32 cellular contexts compared by ENCODE assay signal in genomic region chr18:42956287-42956686, GRCh38.
"Had no signal": no experiment of that assay in that cellular context is flagged by ENCODE, and none has a peak within 500 bp of the region (broad histone marks: within the 10 kb centered on the region; RNA-seq: fewer than 3 reads in every experiment).

No MANE protein-coding gene starts in this region.

- H3K27me3 ChIP-seq: adrenal gland, ascending aorta, breast epithelium, cardiac muscle cell, colonic mucosa had no signal

- H3K36me3 ChIP-seq: adrenal gland, ascending aorta, breast epithelium, cardiac muscle cell, colonic mucosa had no signal

- H3K9me3 Mint-ChIP-seq: activated CD4-positive, alpha-beta T cell treated with anti-CD3 and anti-CD28 coated beads, Interleukin-2, amount 10 ng/mL, durations not matched to agents 24 days and 14 days; activated naive CD4-positive, alpha-beta T cell treated with anti-CD3 and anti-CD28 coated beads, Interleukin-2, amount 50 U/mL, for 24 hours; activated T-helper 1 cell treated with anti-CD3 and anti-CD28 coated beads, Interleukin-12 subunit alpha, Interleukin-12 subunit beta, Interleukin-2, Interleukin-4 antibody, amounts not matched to agents 30 ng/mL and 10 ng/mL and 1 ng/mL, durations not matched to agents 14 hours and 24 hours and 36 hours; brain had no signal

- H3K9me3 ChIP-seq: adrenal gland, ascending aorta, breast epithelium, colonic mucosa had no signal

- H3K27ac Mint-ChIP-seq: activated CD4-positive, alpha-beta memory T cell treated with anti-CD3 and anti-CD28 coated beads for 36 hours; activated CD4-positive, alpha-beta T cell treated with anti-CD3 and anti-CD28 coated beads for 36 hours; activated CD4-positive, alpha-beta T cell treated with anti-CD3 and anti-CD28 coated beads, Interleukin-2, amount 10 ng/mL, durations not matched to agents 24 days and 14 days; activated CD8-positive, alpha-beta memory T cell treated with anti-CD3 and anti-CD28 coated beads, Interleukin-2, amount 10 ng/mL, durations not matched to agents 7 days and 5 days; activated CD8-positive, alpha-beta T cell treated with anti-CD3 and anti-CD28 coated beads, Interleukin-2, amount 10 ng/mL, durations not matched to agents 7 days and 5 days; activated naive CD4-positive, alpha-beta T cell treated with anti-CD3 and anti-CD28 coated beads for 36 hours; activated naive CD4-positive, alpha-beta T cell treated with anti-CD3 and anti-CD28 coated beads, Interleukin-2, amount 50 U/mL, for 24 hours; activated naive CD8-positive, alpha-beta T cell treated with anti-CD3 and anti-CD28 coated beads for 36 hours; activated naive CD8-positive, alpha-beta T cell treated with anti-CD3 and anti-CD28 coated beads, Interleukin-2, amount 50 U/mL, for 24 hours; activated T-helper 1 cell treated with anti-CD3 and anti-CD28 coated beads, Interleukin-12 subunit alpha, Interleukin-12 subunit beta, Interleukin-2, Interleukin-4 antibody, amounts not matched to agents 30 ng/mL and 10 ng/mL and 1 ng/mL, durations not matched to agents 14 hours and 24 hours and 36 hours; activated T-helper 2 cell treated with anti-CD3 and anti-CD28 coated beads, Interferon-gamma antibody, Interleukin-2, Interleukin-4, amounts not matched to agents 10 μg/mL and 5 μg/mL and 100 μg/mL, durations not matched to agents 14 hours and 24 hours and 36 hours; brain; T-helper 17 cell; T-helper 2 cell treated with Interferon-gamma antibody and Interleukin-4, amounts not matched to agents 5 μg/mL and 100 μg/mL, for 36 hours had no signal

- DNase-seq: activated CD4-positive, alpha-beta memory T cell treated with anti-CD3 and anti-CD28 coated beads for 36 hours; activated CD4-positive, alpha-beta T cell treated with anti-CD3 and anti-CD28 coated beads for 36 hours; activated CD4-positive, alpha-beta T cell treated with anti-CD3 and anti-CD28 coated beads, Interleukin-2, amount 10 ng/mL, durations not matched to agents 24 days and 14 days; activated CD4-positive, CD25-positive, alpha-beta regulatory T cell; activated CD4-positive, CD25-positive, alpha-beta regulatory T cell treated with anti-CD3 and anti-CD28 coated beads, Interleukin-2, amount 50 U/mL, for 72 hours; activated CD8-positive, alpha-beta memory T cell treated with anti-CD3 and anti-CD28 coated beads, Interleukin-2, amount 10 ng/mL, durations not matched to agents 7 days and 5 days; activated CD8-positive, alpha-beta memory T cell treated with anti-CD3 and anti-CD28 coated beads, Interleukin-2, amount 50 U/mL, for 4 hours; activated CD8-positive, alpha-beta T cell treated with anti-CD3 and anti-CD28 coated beads, Interleukin-2, amount 10 ng/mL, durations not matched to agents 7 days and 5 days; activated effector memory CD4-positive, alpha-beta T cell treated with anti-CD3 and anti-CD28 coated beads, Interleukin-2, amount 50 U/mL, for 16 hours; activated naive CD4-positive, alpha-beta T cell treated with anti-CD3 and anti-CD28 coated beads for 36 hours; activated naive CD8-positive, alpha-beta T cell treated with anti-CD3 and anti-CD28 coated beads for 36 hours; activated naive CD8-positive, alpha-beta T cell treated with anti-CD3 and anti-CD28 coated beads, Interleukin-2, amount 50 U/mL, for 24 hours; activated T-cell treated with anti-CD3 and anti-CD28 coated beads, Interleukin-2, amount 50 U/mL, for 1 hour; activated T-cell treated with anti-CD3 and anti-CD28 coated beads, Interleukin-2, amount 50 U/mL, for 48 hours; adrenal gland; central memory CD4-positive, alpha-beta T cell; cerebellar nuclear complex; colonic mucosa; effector CD8-positive, alpha-beta T cell; foreskin fibroblast; T-helper 1 cell; T-helper 17 cell; T1000 had no signal

- H3K4me1 ChIP-seq: adrenal gland, ascending aorta, breast epithelium, colonic mucosa had no signal

- H3K36me3 Mint-ChIP-seq: activated CD4-positive, alpha-beta memory T cell treated with anti-CD3 and anti-CD28 coated beads for 36 hours; activated CD8-positive, alpha-beta memory T cell treated with anti-CD3 and anti-CD28 coated beads, Interleukin-2, amount 10 ng/mL, durations not matched to agents 7 days and 5 days; activated naive CD4-positive, alpha-beta T cell treated with anti-CD3 and anti-CD28 coated beads, Interleukin-2, amount 50 U/mL, for 24 hours; activated naive CD8-positive, alpha-beta T cell treated with anti-CD3 and anti-CD28 coated beads for 36 hours; brain had no signal

- H3K27me3 Mint-ChIP-seq: activated CD4-positive, alpha-beta memory T cell treated with anti-CD3 and anti-CD28 coated beads for 36 hours; activated CD4-positive, alpha-beta T cell treated with anti-CD3 and anti-CD28 coated beads for 36 hours; activated CD4-positive, alpha-beta T cell treated with anti-CD3 and anti-CD28 coated beads, Interleukin-2, amount 10 ng/mL, durations not matched to agents 24 days and 14 days; activated CD8-positive, alpha-beta memory T cell treated with anti-CD3 and anti-CD28 coated beads, Interleukin-2, amount 10 ng/mL, durations not matched to agents 7 days and 5 days; activated naive CD4-positive, alpha-beta T cell treated with anti-CD3 and anti-CD28 coated beads, Interleukin-2, amount 50 U/mL, for 24 hours; activated naive CD8-positive, alpha-beta T cell treated with anti-CD3 and anti-CD28 coated beads for 36 hours; activated naive CD8-positive, alpha-beta T cell treated with anti-CD3 and anti-CD28 coated beads, Interleukin-2, amount 50 U/mL, for 24 hours; brain; T-helper 17 cell had no signal

- H3K4me3 Mint-ChIP-seq: activated CD4-positive, alpha-beta memory T cell treated with anti-CD3 and anti-CD28 coated beads for 36 hours; activated CD4-positive, alpha-beta T cell treated with anti-CD3 and anti-CD28 coated beads for 36 hours; activated CD4-positive, alpha-beta T cell treated with anti-CD3 and anti-CD28 coated beads, Interleukin-2, amount 10 ng/mL, durations not matched to agents 24 days and 14 days; activated CD8-positive, alpha-beta memory T cell treated with anti-CD3 and anti-CD28 coated beads, Interleukin-2, amount 10 ng/mL, durations not matched to agents 7 days and 5 days; activated CD8-positive, alpha-beta T cell treated with anti-CD3 and anti-CD28 coated beads, Interleukin-2, amount 10 ng/mL, durations not matched to agents 7 days and 5 days; activated naive CD4-positive, alpha-beta T cell treated with anti-CD3 and anti-CD28 coated beads for 36 hours; activated naive CD4-positive, alpha-beta T cell treated with anti-CD3 and anti-CD28 coated beads, Interleukin-2, amount 50 U/mL, for 24 hours; activated naive CD8-positive, alpha-beta T cell treated with anti-CD3 and anti-CD28 coated beads for 36 hours; activated naive CD8-positive, alpha-beta T cell treated with anti-CD3 and anti-CD28 coated beads, Interleukin-2, amount 50 U/mL, for 24 hours; activated T-helper 1 cell treated with anti-CD3 and anti-CD28 coated beads, Interleukin-12 subunit alpha, Interleukin-12 subunit beta, Interleukin-2, Interleukin-4 antibody, amounts not matched to agents 30 ng/mL and 10 ng/mL and 1 ng/mL, durations not matched to agents 14 hours and 24 hours and 36 hours; brain; T-helper 17 cell; T-helper 2 cell treated with Interferon-gamma antibody and Interleukin-4, amounts not matched to agents 5 μg/mL and 100 μg/mL, for 36 hours had no signal

- H3K4me3 ChIP-seq: adrenal gland, ascending aorta, breast epithelium, cardiac muscle cell, colonic mucosa had no signal

- H3K27ac ChIP-seq: adrenal gland, ascending aorta, breast epithelium, cardiac muscle cell, colonic mucosa had no signal

- ATAC-seq: activated CD4-positive, alpha-beta T cell treated with anti-CD3 and anti-CD28 coated beads for 36 hours; activated CD8-positive, alpha-beta memory T cell treated with anti-CD3 and anti-CD28 coated beads, Interleukin-2, amount 10 ng/mL, durations not matched to agents 7 days and 5 days; activated CD8-positive, alpha-beta T cell treated with anti-CD3 and anti-CD28 coated beads, Interleukin-2, amount 10 ng/mL, durations not matched to agents 7 days and 5 days; activated naive CD8-positive, alpha-beta T cell treated with anti-CD3 and anti-CD28 coated beads, Interleukin-2, amount 50 U/mL, for 24 hours; esophagus mucosa; T-helper 17 cell had no signal

- H3K4me1 Mint-ChIP-seq: activated CD4-positive, alpha-beta T cell treated with anti-CD3 and anti-CD28 coated beads for 36 hours; activated CD4-positive, alpha-beta T cell treated with anti-CD3 and anti-CD28 coated beads, Interleukin-2, amount 10 ng/mL, durations not matched to agents 24 days and 14 days; activated CD8-positive, alpha-beta memory T cell treated with anti-CD3 and anti-CD28 coated beads, Interleukin-2, amount 10 ng/mL, durations not matched to agents 7 days and 5 days; activated naive CD4-positive, alpha-beta T cell treated with anti-CD3 and anti-CD28 coated beads, Interleukin-2, amount 50 U/mL, for 24 hours; activated naive CD8-positive, alpha-beta T cell treated with anti-CD3 and anti-CD28 coated beads for 36 hours; activated naive CD8-positive, alpha-beta T cell treated with anti-CD3 and anti-CD28 coated beads, Interleukin-2, amount 50 U/mL, for 24 hours; brain; T-helper 17 cell had no signal
